Comparison of ENCODE assay signal across 1 cellular context in the genomic region with DNA sequence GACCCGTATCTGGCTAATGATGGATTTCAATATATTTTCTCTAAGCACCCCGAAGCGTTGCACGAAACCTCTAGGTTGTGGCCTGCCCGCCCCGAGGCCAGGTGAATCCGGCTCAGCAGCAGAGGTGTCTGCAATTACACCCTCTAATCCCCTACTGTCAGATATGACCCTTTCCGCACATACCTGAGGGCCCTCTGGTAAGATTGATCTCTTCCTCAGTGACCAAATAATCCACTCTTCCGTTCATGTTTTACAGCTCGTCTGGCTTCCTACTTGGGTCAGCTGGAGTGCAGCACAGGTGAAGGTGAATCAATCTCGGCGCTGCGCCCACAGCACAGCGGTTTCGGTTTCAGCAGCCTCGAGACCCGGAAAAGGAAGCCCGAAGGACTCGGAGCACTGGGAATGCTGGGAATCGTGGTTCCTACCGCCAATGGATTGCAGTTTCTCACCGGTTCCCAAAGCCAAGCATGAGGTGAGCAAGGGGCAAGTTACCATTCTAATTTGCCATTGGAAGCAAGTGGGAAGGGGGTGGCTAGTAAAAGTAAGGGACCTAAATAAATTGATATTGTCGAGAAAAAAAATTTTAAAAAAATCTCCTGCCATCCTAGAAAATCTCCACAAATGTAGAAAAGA.
A peak's percentile ranks its signal among the peaks of the same experiment; 100 is the strongest.
TF ChIP-seq lines count a peak whose summit lies in the region.

SYNJ2BP (minus strand) TSS at position 374 of the 633 bp plus-strand sequence; CDS start at position 247, 127 bp downstream.

TF ChIP-seq in K562, 482 proteins besides CTCF, POLR2A, EP300 and RAD21 (continued from another document and continues in another):
- TF ChIP-seq GTF3C2 (IDR thresholded peaks at IDR 0.05; ENCODE audit: borderline replicate concordance, extremely low read depth, insufficient read length), result no peak
- no peak for TF ChIP-seq ZNF12 (CRISPR knock-in tag; IDR thresholded peaks at IDR 0.05)
- peak; percentile 69 for TF ChIP-seq ZEB2 (IDR thresholded peaks at IDR 0.05)
- 0 out of 2 replicates have a peak, but pooled peaks have one; percentile 15 for TF ChIP-seq MGA (IDR thresholded peaks at IDR 0.05)
- TF ChIP-seq ZNF316 (IDR thresholded peaks at IDR 0.05), result no peak
- TF ChIP-seq SMC3 (conservative IDR thresholded peaks at IDR 0.05; ENCODE audit: insufficient read depth, low read depth, low read length), result no peak
- no peak for TF ChIP-seq ZFPM2 (CRISPR knock-in tag; IDR thresholded peaks at IDR 0.05)
- TF ChIP-seq, protein P1, sequence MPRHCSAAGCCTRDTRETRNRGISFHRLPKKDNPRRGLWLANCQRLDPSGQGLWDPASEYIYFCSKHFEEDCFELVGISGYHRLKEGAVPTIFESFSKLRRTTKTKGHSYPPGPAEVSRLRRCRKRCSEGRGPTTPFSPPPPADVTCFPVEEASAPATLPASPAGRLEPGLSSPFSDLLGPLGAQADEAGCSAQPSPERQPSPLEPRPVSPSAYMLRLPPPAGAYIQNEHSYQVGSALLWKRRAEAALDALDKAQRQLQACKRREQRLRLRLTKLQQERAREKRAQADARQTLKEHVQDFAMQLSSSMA (CRISPR knock-in tag; IDR thresholded peaks at IDR 0.05), result no peak
- TF ChIP-seq PHF21A (IDR thresholded peaks at IDR 0.05; ENCODE audit: borderline replicate concordance, low read depth), result no peak
- TF ChIP-seq, protein P2, sequence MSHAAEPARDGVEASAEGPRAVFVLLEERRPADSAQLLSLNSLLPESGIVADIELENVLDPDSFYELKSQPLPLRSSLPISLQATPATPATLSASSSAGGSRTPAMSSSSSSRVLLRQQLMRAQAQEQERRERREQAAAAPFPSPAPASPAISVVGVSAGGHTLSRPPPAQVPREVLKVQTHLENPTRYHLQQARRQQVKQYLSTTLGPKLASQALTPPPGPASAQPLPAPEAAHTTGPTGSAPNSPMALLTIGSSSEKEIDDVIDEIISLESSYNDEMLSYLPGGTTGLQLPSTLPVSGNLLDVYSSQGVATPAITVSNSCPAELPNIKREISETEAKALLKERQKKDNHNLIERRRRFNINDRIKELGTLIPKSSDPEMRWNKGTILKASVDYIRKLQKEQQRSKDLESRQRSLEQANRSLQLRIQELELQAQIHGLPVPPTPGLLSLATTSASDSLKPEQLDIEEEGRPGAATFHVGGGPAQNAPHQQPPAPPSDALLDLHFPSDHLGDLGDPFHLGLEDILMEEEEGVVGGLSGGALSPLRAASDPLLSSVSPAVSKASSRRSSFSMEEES (CRISPR knock-in tag; IDR thresholded peaks at IDR 0.05), result no peak
- no peak for TF ChIP-seq MYNN (IDR thresholded peaks at IDR 0.05)
- TF ChIP-seq MYNN (CRISPR knock-in tag; IDR thresholded peaks at IDR 0.05), result no peak
- TF ChIP-seq, protein P3, sequence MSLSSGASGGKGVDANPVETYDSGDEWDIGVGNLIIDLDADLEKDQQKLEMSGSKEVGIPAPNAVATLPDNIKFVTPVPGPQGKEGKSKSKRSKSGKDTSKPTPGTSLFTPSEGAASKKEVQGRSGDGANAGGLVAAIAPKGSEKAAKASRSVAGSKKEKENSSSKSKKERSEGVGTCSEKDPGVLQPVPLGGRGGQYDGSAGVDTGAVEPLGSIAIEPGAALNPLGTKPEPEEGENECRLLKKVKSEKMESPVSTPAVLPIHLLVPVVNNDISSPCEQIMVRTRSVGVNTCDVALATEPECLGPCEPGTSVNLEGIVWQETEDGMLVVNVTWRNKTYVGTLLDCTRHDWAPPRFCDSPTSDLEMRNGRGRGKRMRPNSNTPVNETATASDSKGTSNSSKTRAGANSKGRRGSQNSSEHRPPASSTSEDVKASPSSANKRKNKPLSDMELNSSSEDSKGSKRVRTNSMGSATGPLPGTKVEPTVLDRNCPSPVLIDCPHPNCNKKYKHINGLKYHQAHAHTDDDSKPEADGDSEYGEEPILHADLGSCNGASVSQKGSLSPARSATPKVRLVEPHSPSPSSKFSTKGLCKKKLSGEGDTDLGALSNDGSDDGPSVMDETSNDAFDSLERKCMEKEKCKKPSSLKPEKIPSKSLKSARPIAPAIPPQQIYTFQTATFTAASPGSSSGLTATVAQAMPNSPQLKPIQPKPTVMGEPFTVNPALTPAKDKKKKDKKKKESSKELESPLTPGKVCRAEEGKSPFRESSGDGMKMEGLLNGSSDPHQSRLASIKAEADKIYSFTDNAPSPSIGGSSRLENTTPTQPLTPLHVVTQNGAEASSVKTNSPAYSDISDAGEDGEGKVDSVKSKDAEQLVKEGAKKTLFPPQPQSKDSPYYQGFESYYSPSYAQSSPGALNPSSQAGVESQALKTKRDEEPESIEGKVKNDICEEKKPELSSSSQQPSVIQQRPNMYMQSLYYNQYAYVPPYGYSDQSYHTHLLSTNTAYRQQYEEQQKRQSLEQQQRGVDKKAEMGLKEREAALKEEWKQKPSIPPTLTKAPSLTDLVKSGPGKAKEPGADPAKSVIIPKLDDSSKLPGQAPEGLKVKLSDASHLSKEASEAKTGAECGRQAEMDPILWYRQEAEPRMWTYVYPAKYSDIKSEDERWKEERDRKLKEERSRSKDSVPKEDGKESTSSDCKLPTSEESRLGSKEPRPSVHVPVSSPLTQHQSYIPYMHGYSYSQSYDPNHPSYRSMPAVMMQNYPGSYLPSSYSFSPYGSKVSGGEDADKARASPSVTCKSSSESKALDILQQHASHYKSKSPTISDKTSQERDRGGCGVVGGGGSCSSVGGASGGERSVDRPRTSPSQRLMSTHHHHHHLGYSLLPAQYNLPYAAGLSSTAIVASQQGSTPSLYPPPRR (CRISPR knock-in tag; IDR thresholded peaks at IDR 0.05; ENCODE audit: borderline replicate concordance), result no peak
- no peak for TF ChIP-seq PATZ1 (CRISPR knock-in tag; IDR thresholded peaks at IDR 0.05; ENCODE audit: borderline replicate concordance)
- no peak for TF ChIP-seq BRCA1 (IDR thresholded peaks at IDR 0.05)
- TF ChIP-seq BRCA1 (CRISPR knock-in tag; IDR thresholded peaks at IDR 0.05), result no peak
- no peak for TF ChIP-seq TARDBP (IDR thresholded peaks at IDR 0.05)
- TF ChIP-seq NEUROD1 (IDR thresholded peaks at IDR 0.05; ENCODE audit: borderline replicate concordance, low read depth, low read length, partially characterized antibody), result no peak
- no peak for TF ChIP-seq ZNF655 (CRISPR knock-in tag; IDR thresholded peaks at IDR 0.05)
- no peak for TF ChIP-seq PHF20 (IDR thresholded peaks at IDR 0.05; ENCODE audit: partially characterized antibody)
- no peak for TF ChIP-seq FOXJ2 (tag; IDR thresholded peaks at IDR 0.05)
- TF ChIP-seq MAFK (IDR thresholded peaks at IDR 0.05; ENCODE audit: low read length), result no peak
